Comparison of ENCODE assay signal across 2 cellular contexts in the genomic region with DNA sequence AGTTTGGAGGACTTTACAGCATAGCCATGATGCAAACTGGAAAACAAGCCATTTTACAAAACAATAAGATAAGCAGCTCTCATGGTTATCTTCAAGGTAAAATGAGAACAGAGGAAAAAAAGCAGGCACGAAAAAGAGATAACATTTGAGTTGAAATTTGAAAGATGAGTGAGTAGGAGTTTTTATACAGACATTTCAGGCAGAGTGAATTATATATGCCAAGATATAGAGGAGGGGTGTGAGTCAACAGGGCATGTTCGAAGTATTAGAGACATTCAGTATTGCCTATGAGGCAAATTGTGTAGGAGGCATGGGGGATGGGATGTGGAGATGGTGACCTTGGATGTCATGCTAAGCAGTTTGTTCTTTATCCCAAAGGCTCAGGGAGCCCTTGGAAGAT.
TF ChIP-seq lines count a peak whose summit lies in the region.

No MANE protein-coding gene starts in this region.

TF ChIP-seq in GM23338, 12 proteins besides CTCF, POLR2A, EP300 and RAD21 (continues in another document):
- TF ChIP-seq, protein P1, sequence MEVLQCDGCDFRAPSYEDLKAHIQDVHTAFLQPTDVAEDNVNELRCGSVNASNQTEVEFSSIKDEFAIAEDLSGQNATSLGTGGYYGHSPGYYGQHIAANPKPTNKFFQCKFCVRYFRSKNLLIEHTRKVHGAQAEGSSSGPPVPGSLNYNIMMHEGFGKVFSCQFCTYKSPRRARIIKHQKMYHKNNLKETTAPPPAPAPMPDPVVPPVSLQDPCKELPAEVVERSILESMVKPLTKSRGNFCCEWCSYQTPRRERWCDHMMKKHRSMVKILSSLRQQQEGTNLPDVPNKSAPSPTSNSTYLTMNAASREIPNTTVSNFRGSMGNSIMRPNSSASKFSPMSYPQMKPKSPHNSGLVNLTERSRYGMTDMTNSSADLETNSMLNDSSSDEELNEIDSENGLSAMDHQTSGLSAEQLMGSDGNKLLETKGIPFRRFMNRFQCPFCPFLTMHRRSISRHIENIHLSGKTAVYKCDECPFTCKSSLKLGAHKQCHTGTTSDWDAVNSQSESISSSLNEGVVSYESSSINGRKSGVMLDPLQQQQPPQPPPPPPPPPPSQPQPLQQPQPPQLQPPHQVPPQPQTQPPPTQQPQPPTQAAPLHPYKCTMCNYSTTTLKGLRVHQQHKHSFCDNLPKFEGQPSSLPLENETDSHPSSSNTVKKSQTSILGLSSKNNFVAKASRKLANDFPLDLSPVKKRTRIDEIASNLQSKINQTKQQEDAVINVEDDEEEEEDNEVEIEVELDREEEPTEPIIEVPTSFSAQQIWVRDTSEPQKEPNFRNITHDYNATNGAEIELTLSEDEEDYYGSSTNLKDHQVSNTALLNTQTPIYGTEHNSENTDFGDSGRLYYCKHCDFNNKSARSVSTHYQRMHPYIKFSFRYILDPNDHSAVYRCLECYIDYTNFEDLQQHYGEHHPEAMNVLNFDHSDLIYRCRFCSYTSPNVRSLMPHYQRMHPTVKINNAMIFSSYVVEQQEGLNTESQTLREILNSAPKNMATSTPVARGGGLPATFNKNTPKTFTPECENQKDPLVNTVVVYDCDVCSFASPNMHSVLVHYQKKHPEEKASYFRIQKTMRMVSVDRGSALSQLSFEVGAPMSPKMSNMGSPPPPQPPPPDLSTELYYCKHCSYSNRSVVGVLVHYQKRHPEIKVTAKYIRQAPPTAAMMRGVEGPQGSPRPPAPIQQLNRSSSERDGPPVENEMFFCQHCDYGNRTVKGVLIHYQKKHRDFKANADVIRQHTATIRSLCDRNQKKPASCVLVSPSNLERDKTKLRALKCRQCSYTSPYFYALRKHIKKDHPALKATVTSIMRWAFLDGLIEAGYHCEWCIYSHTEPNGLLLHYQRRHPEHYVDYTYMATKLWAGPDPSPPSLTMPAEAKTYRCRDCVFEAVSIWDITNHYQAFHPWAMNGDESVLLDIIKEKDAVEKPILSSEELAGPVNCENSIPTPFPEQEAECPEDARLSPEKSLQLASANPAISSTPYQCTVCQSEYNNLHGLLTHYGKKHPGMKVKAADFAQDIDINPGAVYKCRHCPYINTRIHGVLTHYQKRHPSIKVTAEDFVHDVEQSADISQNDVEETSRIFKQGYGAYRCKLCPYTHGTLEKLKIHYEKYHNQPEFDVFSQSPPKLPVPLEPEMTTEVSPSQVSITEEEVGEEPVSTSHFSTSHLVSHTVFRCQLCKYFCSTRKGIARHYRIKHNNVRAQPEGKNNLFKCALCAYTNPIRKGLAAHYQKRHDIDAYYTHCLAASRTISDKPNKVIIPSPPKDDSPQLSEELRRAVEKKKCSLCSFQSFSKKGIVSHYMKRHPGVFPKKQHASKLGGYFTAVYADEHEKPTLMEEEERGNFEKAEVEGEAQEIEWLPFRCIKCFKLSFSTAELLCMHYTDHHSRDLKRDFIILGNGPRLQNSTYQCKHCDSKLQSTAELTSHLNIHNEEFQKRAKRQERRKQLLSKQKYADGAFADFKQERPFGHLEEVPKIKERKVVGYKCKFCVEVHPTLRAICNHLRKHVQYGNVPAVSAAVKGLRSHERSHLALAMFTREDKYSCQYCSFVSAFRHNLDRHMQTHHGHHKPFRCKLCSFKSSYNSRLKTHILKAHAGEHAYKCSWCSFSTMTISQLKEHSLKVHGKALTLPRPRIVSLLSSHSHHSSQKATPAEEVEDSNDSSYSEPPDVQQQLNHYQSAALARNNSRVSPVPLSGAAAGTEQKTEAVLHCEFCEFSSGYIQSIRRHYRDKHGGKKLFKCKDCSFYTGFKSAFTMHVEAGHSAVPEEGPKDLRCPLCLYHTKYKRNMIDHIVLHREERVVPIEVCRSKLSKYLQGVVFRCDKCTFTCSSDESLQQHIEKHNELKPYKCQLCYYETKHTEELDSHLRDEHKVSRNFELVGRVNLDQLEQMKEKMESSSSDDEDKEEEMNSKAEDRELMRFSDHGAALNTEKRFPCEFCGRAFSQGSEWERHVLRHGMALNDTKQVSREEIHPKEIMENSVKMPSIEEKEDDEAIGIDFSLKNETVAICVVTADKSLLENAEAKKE (CRISPR knock-in tag; IDR thresholded peaks at IDR 0.05): no peak
- TF ChIP-seq, protein P2, sequence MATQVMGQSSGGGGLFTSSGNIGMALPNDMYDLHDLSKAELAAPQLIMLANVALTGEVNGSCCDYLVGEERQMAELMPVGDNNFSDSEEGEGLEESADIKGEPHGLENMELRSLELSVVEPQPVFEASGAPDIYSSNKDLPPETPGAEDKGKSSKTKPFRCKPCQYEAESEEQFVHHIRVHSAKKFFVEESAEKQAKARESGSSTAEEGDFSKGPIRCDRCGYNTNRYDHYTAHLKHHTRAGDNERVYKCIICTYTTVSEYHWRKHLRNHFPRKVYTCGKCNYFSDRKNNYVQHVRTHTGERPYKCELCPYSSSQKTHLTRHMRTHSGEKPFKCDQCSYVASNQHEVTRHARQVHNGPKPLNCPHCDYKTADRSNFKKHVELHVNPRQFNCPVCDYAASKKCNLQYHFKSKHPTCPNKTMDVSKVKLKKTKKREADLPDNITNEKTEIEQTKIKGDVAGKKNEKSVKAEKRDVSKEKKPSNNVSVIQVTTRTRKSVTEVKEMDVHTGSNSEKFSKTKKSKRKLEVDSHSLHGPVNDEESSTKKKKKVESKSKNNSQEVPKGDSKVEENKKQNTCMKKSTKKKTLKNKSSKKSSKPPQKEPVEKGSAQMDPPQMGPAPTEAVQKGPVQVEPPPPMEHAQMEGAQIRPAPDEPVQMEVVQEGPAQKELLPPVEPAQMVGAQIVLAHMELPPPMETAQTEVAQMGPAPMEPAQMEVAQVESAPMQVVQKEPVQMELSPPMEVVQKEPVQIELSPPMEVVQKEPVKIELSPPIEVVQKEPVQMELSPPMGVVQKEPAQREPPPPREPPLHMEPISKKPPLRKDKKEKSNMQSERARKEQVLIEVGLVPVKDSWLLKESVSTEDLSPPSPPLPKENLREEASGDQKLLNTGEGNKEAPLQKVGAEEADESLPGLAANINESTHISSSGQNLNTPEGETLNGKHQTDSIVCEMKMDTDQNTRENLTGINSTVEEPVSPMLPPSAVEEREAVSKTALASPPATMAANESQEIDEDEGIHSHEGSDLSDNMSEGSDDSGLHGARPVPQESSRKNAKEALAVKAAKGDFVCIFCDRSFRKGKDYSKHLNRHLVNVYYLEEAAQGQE (IDR thresholded peaks at IDR 0.05; ENCODE audit: unreplicated experiment): no peak
- TF ChIP-seq NANOG (IDR thresholded peaks at IDR 0.05; ENCODE audit: borderline replicate concordance) (no peak), POLR2AphosphoS5 (IDR thresholded peaks at IDR 0.05; ENCODE audit: low read depth) (no peak), ZNF331 (CRISPR knock-in tag; IDR thresholded peaks at IDR 0.05; ENCODE audit: low read depth) (no peak), STAT1 (IDR thresholded peaks at IDR 0.05; ENCODE audit: unreplicated experiment) (no peak), EZH2 (IDR thresholded peaks at IDR 0.05; ENCODE audit: low read depth, unreplicated experiment) (no peak), CREB1 (CRISPR knock-in tag; IDR thresholded peaks at IDR 0.05; ENCODE audit: low read depth) (no peak), JUNB (IDR thresholded peaks at IDR 0.05; ENCODE audit: unreplicated experiment) (no peak)
- TF ChIP-seq, protein P3, sequence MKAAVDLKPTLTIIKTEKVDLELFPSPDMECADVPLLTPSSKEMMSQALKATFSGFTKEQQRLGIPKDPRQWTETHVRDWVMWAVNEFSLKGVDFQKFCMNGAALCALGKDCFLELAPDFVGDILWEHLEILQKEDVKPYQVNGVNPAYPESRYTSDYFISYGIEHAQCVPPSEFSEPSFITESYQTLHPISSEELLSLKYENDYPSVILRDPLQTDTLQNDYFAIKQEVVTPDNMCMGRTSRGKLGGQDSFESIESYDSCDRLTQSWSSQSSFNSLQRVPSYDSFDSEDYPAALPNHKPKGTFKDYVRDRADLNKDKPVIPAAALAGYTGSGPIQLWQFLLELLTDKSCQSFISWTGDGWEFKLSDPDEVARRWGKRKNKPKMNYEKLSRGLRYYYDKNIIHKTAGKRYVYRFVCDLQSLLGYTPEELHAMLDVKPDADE (IDR thresholded peaks at IDR 0.05): no peak

TF ChIP-seq in K562, 482 proteins besides CTCF, POLR2A, EP300 and RAD21 (continued from another document and continues in another):
- TF ChIP-seq, protein P4, sequence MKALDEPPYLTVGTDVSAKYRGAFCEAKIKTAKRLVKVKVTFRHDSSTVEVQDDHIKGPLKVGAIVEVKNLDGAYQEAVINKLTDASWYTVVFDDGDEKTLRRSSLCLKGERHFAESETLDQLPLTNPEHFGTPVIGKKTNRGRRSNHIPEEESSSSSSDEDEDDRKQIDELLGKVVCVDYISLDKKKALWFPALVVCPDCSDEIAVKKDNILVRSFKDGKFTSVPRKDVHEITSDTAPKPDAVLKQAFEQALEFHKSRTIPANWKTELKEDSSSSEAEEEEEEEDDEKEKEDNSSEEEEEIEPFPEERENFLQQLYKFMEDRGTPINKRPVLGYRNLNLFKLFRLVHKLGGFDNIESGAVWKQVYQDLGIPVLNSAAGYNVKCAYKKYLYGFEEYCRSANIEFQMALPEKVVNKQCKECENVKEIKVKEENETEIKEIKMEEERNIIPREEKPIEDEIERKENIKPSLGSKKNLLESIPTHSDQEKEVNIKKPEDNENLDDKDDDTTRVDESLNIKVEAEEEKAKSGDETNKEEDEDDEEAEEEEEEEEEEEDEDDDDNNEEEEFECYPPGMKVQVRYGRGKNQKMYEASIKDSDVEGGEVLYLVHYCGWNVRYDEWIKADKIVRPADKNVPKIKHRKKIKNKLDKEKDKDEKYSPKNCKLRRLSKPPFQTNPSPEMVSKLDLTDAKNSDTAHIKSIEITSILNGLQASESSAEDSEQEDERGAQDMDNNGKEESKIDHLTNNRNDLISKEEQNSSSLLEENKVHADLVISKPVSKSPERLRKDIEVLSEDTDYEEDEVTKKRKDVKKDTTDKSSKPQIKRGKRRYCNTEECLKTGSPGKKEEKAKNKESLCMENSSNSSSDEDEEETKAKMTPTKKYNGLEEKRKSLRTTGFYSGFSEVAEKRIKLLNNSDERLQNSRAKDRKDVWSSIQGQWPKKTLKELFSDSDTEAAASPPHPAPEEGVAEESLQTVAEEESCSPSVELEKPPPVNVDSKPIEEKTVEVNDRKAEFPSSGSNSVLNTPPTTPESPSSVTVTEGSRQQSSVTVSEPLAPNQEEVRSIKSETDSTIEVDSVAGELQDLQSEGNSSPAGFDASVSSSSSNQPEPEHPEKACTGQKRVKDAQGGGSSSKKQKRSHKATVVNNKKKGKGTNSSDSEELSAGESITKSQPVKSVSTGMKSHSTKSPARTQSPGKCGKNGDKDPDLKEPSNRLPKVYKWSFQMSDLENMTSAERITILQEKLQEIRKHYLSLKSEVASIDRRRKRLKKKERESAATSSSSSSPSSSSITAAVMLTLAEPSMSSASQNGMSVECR (CRISPR knock-in tag; IDR thresholded peaks at IDR 0.05): no peak
- TF ChIP-seq TAL1 (IDR thresholded peaks at IDR 0.05) (peak; percentile 31), ZKSCAN3 (CRISPR knock-in tag; IDR thresholded peaks at IDR 0.05) (no peak), FIP1L1 (IDR thresholded peaks at IDR 0.05; ENCODE audit: low read depth, low read length, poor library complexity, severe bottlenecking) (no peak), ZNF316 (IDR thresholded peaks at IDR 0.05) (peak; percentile 34; the same call in 1 of the 2 replicates), SIRT6 (IDR thresholded peaks at IDR 0.05; ENCODE audit: low read depth, low read length) (no peak), ESRRA (IDR thresholded peaks at IDR 0.05; ENCODE audit: borderline replicate concordance, low read depth) (peak; percentile 36; the same call in 1 of the 2 replicates), FOXM1 (IDR thresholded peaks at IDR 0.05; ENCODE audit: low read depth) (0 out of 2 replicates have a peak, but pooled peaks have one; percentile 29), FOXM1 (CRISPR knock-in tag; IDR thresholded peaks at IDR 0.05; ENCODE audit: low read depth) (no peak), ZNF217 (CRISPR knock-in tag; IDR thresholded peaks at IDR 0.05) (no peak), MED1 (CRISPR knock-in tag; IDR thresholded peaks at IDR 0.05; ENCODE audit: borderline replicate concordance) (no peak), MEIS2 (IDR thresholded peaks at IDR 0.05; ENCODE audit: partially characterized antibody) (peak; percentile 3), GABPB1 (CRISPR knock-in tag; IDR thresholded peaks at IDR 0.05) (no peak), C11orf30 (IDR thresholded peaks at IDR 0.05; ENCODE audit: low read depth) (peak; percentile 38; the same call in 1 of the 2 replicates), RFX7 (CRISPR knock-in tag; IDR thresholded peaks at IDR 0.05) (no peak)
- TF ChIP-seq, protein P5, sequence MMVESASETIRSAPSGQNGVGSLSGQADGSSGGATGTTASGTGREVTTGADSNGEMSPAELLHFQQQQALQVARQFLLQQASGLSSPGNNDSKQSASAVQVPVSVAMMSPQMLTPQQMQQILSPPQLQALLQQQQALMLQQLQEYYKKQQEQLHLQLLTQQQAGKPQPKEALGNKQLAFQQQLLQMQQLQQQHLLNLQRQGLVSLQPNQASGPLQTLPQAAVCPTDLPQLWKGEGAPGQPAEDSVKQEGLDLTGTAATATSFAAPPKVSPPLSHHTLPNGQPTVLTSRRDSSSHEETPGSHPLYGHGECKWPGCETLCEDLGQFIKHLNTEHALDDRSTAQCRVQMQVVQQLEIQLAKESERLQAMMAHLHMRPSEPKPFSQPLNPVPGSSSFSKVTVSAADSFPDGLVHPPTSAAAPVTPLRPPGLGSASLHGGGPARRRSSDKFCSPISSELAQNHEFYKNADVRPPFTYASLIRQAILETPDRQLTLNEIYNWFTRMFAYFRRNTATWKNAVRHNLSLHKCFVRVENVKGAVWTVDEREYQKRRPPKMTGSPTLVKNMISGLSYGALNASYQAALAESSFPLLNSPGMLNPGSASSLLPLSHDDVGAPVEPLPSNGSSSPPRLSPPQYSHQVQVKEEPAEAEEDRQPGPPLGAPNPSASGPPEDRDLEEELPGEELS (CRISPR knock-in tag; IDR thresholded peaks at IDR 0.05; ENCODE audit: borderline replicate concordance): no peak
- TF ChIP-seq, protein P6, sequence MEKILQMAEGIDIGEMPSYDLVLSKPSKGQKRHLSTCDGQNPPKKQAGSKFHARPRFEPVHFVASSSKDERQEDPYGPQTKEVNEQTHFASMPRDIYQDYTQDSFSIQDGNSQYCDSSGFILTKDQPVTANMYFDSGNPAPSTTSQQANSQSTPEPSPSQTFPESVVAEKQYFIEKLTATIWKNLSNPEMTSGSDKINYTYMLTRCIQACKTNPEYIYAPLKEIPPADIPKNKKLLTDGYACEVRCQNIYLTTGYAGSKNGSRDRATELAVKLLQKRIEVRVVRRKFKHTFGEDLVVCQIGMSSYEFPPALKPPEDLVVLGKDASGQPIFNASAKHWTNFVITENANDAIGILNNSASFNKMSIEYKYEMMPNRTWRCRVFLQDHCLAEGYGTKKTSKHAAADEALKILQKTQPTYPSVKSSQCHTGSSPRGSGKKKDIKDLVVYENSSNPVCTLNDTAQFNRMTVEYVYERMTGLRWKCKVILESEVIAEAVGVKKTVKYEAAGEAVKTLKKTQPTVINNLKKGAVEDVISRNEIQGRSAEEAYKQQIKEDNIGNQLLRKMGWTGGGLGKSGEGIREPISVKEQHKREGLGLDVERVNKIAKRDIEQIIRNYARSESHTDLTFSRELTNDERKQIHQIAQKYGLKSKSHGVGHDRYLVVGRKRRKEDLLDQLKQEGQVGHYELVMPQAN (IDR thresholded peaks at IDR 0.05; ENCODE audit: borderline replicate concordance): no peak
- TF ChIP-seq, protein P7, sequence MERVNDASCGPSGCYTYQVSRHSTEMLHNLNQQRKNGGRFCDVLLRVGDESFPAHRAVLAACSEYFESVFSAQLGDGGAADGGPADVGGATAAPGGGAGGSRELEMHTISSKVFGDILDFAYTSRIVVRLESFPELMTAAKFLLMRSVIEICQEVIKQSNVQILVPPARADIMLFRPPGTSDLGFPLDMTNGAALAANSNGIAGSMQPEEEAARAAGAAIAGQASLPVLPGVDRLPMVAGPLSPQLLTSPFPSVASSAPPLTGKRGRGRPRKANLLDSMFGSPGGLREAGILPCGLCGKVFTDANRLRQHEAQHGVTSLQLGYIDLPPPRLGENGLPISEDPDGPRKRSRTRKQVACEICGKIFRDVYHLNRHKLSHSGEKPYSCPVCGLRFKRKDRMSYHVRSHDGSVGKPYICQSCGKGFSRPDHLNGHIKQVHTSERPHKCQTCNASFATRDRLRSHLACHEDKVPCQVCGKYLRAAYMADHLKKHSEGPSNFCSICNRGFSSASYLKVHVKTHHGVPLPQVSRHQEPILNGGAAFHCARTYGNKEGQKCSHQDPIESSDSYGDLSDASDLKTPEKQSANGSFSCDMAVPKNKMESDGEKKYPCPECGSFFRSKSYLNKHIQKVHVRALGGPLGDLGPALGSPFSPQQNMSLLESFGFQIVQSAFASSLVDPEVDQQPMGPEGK (CRISPR knock-in tag; IDR thresholded peaks at IDR 0.05; ENCODE audit: borderline replicate concordance): no peak
